In the genomic region with DNA sequence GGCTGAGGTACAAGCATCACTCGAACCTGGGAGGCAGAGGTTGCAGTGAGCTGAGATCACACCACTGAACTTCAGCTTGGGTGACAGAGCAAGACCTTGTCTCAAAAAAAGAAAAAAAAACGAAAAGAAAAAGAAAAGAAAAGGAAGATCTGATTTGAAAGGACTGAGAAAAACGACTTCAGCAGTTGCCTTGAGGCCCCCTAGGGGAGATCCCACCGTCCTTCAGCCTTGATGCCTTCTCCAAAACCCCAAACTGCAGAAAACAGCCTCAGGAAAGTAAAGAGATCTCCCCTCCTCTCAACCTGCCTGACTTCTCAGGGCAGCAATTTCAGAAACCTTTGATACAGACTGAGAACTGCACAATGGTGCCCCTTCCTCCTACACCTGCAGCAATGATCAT, we compare ENCODE assay signal across 1 cellular context.
TF ChIP-seq lines count a peak whose summit lies in the region.

No MANE protein-coding gene starts in this region.

TF ChIP-seq in WTC11, 78 proteins besides CTCF, POLR2A, EP300 and RAD21 (continued from another document):
- TF ChIP-seq, protein P1, sequence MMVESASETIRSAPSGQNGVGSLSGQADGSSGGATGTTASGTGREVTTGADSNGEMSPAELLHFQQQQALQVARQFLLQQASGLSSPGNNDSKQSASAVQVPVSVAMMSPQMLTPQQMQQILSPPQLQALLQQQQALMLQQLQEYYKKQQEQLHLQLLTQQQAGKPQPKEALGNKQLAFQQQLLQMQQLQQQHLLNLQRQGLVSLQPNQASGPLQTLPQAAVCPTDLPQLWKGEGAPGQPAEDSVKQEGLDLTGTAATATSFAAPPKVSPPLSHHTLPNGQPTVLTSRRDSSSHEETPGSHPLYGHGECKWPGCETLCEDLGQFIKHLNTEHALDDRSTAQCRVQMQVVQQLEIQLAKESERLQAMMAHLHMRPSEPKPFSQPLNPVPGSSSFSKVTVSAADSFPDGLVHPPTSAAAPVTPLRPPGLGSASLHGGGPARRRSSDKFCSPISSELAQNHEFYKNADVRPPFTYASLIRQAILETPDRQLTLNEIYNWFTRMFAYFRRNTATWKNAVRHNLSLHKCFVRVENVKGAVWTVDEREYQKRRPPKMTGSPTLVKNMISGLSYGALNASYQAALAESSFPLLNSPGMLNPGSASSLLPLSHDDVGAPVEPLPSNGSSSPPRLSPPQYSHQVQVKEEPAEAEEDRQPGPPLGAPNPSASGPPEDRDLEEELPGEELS (CRISPR knock-in tag; IDR thresholded peaks at IDR 0.05) = no peak
- TF ChIP-seq, protein P2, sequence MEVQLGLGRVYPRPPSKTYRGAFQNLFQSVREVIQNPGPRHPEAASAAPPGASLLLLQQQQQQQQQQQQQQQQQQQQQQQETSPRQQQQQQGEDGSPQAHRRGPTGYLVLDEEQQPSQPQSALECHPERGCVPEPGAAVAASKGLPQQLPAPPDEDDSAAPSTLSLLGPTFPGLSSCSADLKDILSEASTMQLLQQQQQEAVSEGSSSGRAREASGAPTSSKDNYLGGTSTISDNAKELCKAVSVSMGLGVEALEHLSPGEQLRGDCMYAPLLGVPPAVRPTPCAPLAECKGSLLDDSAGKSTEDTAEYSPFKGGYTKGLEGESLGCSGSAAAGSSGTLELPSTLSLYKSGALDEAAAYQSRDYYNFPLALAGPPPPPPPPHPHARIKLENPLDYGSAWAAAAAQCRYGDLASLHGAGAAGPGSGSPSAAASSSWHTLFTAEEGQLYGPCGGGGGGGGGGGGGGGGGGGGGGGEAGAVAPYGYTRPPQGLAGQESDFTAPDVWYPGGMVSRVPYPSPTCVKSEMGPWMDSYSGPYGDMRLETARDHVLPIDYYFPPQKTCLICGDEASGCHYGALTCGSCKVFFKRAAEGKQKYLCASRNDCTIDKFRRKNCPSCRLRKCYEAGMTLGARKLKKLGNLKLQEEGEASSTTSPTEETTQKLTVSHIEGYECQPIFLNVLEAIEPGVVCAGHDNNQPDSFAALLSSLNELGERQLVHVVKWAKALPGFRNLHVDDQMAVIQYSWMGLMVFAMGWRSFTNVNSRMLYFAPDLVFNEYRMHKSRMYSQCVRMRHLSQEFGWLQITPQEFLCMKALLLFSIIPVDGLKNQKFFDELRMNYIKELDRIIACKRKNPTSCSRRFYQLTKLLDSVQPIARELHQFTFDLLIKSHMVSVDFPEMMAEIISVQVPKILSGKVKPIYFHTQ (CRISPR knock-in tag; IDR thresholded peaks at IDR 0.05) = no peak
- no peak for TF ChIP-seq RORB (CRISPR knock-in tag; IDR thresholded peaks at IDR 0.05)
